Comparison of ENCODE assay signal across 13 cellular contexts in genomic region chr3:42042747-42043115, GRCh38. TPM values are rescaled to one million over a fixed set of nuclear protein-coding genes. Genes with fewer than 3 reads are reported as not detected.
DNase-seq lines count a peak whose midpoint lies in the region; ATAC-seq, FAIRE-seq and TF ChIP-seq lines count a peak whose summit lies in the region.
"Had no signal": no experiment of that assay in that cellular context is flagged by ENCODE, and none has a peak within 500 bp of the region (broad histone marks: within the 10 kb centered on the region; RNA-seq: fewer than 3 reads in every experiment).

No MANE protein-coding gene starts in this region.

- H3K4me1 ChIP-seq in ES-I3 (ENCODE audit: insufficient read depth, low read length) (peaks cover 23% of the 10 kb centered on the region), SJCRH30 (peaks cover 14% of the 10 kb centered on the region), psoas muscle (peaks cover 67% of the 10 kb centered on the region)
- peaks cover 6% of the 10 kb centered on the region for H3K4me1 ChIP-seq in CD4-positive, alpha-beta memory T cell (ENCODE audit: insufficient read depth, low read length)
- H3K4me1 ChIP-seq: prostate gland had no signal

- no peaks in the 10 kb centered on the region for H3K9me3 ChIP-seq in ES-I3 (ENCODE audit: control insufficient read depth, insufficient read depth, low read length)
- H3K9me3 ChIP-seq in SJCRH30 (replicated peaks), result no peaks in the 10 kb centered on the region
- H3K9me3 ChIP-seq in psoas muscle, result no peaks in the 10 kb centered on the region
- no peaks in the 10 kb centered on the region for H3K9me3 ChIP-seq in CD4-positive, alpha-beta memory T cell (ENCODE audit: control insufficient read depth in 1 of 2, low read length in 2 of 2)
- H3K9me3 ChIP-seq: prostate gland had no signal

- peak overlapping the region; percentile 40 for H3K9ac ChIP-seq in ES-I3 (ENCODE audit: low read depth, low read length)

- H3K4me3 ChIP-seq in SJCRH30 (peak overlapping the region; percentile 40), psoas muscle (peak overlapping the region; percentile 42)
- H3K4me3 ChIP-seq in CD4-positive, alpha-beta memory T cell (ENCODE audit: low read length in 2 of 2), result no peak overlapping the region
- H3K4me3 ChIP-seq: prostate gland had no signal

- ATAC-seq in left ventricle myocardium superior (peak; percentile 29), psoas muscle (peak; percentile 89 to 96 (median 94))

- H3K36me3 Mint-ChIP-seq in CD4-positive, alpha-beta memory T cell, result no peaks in the 10 kb centered on the region

- TF ChIP-seq CTCF in psoas muscle (IDR thresholded peaks at IDR 0.05), result no peak

- intact Hi-C loops in left ventricle myocardium superior (cut with micrococcal nuclease), result no loop called here
- intact Hi-C loops in psoas muscle (cut with DNase I), result no loop called here
- intact Hi-C loops in CD4-positive, alpha-beta memory T cell (cut with micrococcal nuclease), result no loop called here

- POLR2A ChIA-PET in CD4-positive, alpha-beta memory T cell (lab: Charles Lee; ENCODE audit: partially characterized antibody), result no interaction called here

- H3K9me3 Mint-ChIP-seq in CD4-positive, alpha-beta memory T cell, result no peaks in the 10 kb centered on the region
- H3K9me3 Mint-ChIP-seq: activated T-helper 1 cell treated with anti-CD3 and anti-CD28 coated beads, Interleukin-12 subunit alpha, Interleukin-12 subunit beta, Interleukin-2, Interleukin-4 antibody, amounts not matched to agents 30 ng/mL and 10 ng/mL and 1 ng/mL, durations not matched to agents 14 hours and 24 hours and 36 hours had no signal

- 9 to 11% (median 10%) methylated on average over 5 of the region's 5 CpGs for WGBS in psoas muscle, 3 donors

- no peak overlapping the region for H3K4me3 Mint-ChIP-seq in CD4-positive, alpha-beta memory T cell
- H3K4me3 Mint-ChIP-seq: activated T-helper 1 cell treated with anti-CD3 and anti-CD28 coated beads, Interleukin-12 subunit alpha, Interleukin-12 subunit beta, Interleukin-2, Interleukin-4 antibody, amounts not matched to agents 30 ng/mL and 10 ng/mL and 1 ng/mL, durations not matched to agents 14 hours and 24 hours and 36 hours had no signal

- peaks cover 2 to 18% (median 12%) of the 10 kb centered on the region in 4 donors for H3K4me1 Mint-ChIP-seq in CD4-positive, alpha-beta memory T cell

- H3K27me3 ChIP-seq in SJCRH30, result no peaks in the 10 kb centered on the region
- H3K27me3 ChIP-seq in psoas muscle (ENCODE audit: insufficient read depth in 3 of 3, low read length in 2 of 3), result no peaks in the 10 kb centered on the region
- no peaks in the 10 kb centered on the region for H3K27me3 ChIP-seq in CD4-positive, alpha-beta memory T cell (ENCODE audit: insufficient read depth, low read length)

- CTCF ChIA-PET in CD4-positive, alpha-beta memory T cell (lab: Charles Lee; ENCODE audit: partially characterized antibody), result interaction anchor here (1.1 kb wide), 1 partner anchor 12 kb away, joined by 4 read pairs; no protein-coding TSS in a partner anchor

- H3K27ac Mint-ChIP-seq in CD4-positive, alpha-beta memory T cell, result no peak overlapping the region
- H3K27ac Mint-ChIP-seq: activated T-helper 1 cell treated with anti-CD3 and anti-CD28 coated beads, Interleukin-12 subunit alpha, Interleukin-12 subunit beta, Interleukin-2, Interleukin-4 antibody, amounts not matched to agents 30 ng/mL and 10 ng/mL and 1 ng/mL, durations not matched to agents 14 hours and 24 hours and 36 hours had no signal

- H3K36me3 ChIP-seq in ES-I3 (ENCODE audit: insufficient read depth, low read length), result no peaks in the 10 kb centered on the region
- H3K36me3 ChIP-seq in SJCRH30, result no peaks in the 10 kb centered on the region
- no peaks in the 10 kb centered on the region for H3K36me3 ChIP-seq in psoas muscle (ENCODE audit: insufficient read depth in 1 of 2, low read depth in 1 of 2)
- no peaks in the 10 kb centered on the region for H3K36me3 ChIP-seq in CD4-positive, alpha-beta memory T cell (ENCODE audit: insufficient read depth, low read length)
- H3K36me3 ChIP-seq: prostate gland had no signal

- peak overlapping the region; percentile 99 for H3K27ac ChIP-seq in SJCRH30
- H3K27ac ChIP-seq in psoas muscle, result peak overlapping the region; percentile 92
- no peak overlapping the region for H3K27ac ChIP-seq in CD4-positive, alpha-beta memory T cell (ENCODE audit: low read depth, low read length)
- H3K27ac ChIP-seq: prostate gland had no signal

- H3K27me3 Mint-ChIP-seq in CD4-positive, alpha-beta memory T cell, result no peaks in the 10 kb centered on the region

- peak; percentile 45 to 65 for DNase-seq in SJCRH30
- no peak for DNase-seq in left ventricle myocardium superior
- no peak for DNase-seq in psoas muscle
- no peak for DNase-seq in CD4-positive, alpha-beta memory T cell
- DNase-seq in amniotic stem cell (lab: John Stamatoyannopoulos, UW), result no peak
- DNase-seq in SHP77 (lab: John Stamatoyannopoulos, UW), result no peak
- DNase-seq in HTR-8/SVneo (ENCODE audit: insufficient read length, low spot score), result no peak
- DNase-seq: GF-D8, NCI-H1694, T-helper 1 cell had no signal

- FAIRE-seq in HTR-8/SVneo (lab: Jason Lieb, UNC), result no peak

RNA-seq across cellular contexts. Expression of gene TRAK1, which starts 48.4 kb away (rescaled TPM):
- 10.3 and 12.1 TPM in 2 replicates for total RNA-seq in SJCRH30 (2014; rRNA removed; shearing (Covaris generic))
- total RNA-seq in left ventricle myocardium superior, result 323 TPM
- 100 to 1,000 TPM in 3 of 4 donors, 10 to 100 TPM in 1; 94.8 to 128 (median 120) TPM for total RNA-seq in psoas muscle
- 10 to 100 TPM; 30.8 to 68.2 (median 45.2) TPM for polyA plus RNA-seq in psoas muscle
- total RNA-seq in CD4-positive, alpha-beta memory T cell, result 10 to 100 TPM; 15.9 to 17.2 TPM
- 10 to 100 TPM in 1 of 2 donors, 1 to 10 TPM in 1; 3.4 to 10.5 TPM for polyA plus RNA-seq in CD4-positive, alpha-beta memory T cell

Comparison
In these comparisons a context has a peak if more than half of its experiments do, and no peak if none do; other contexts are left out.
1. DNase-seq: peak in SJCRH30 (2 of 2); none in left ventricle myocardium superior (single experiment), psoas muscle (0 of 2), CD4-positive, alpha-beta memory T cell (0 of 5), amniotic stem cell (single experiment), SHP77 (0 of 2) and HTR-8/SVneo (single experiment).
2. H3K4me3 ChIP-seq: peak in SJCRH30 (single experiment) and psoas muscle (single experiment); none in CD4-positive, alpha-beta memory T cell (0 of 2).